ENCODE assay signal across 8 cellular contexts in the genomic region with DNA sequence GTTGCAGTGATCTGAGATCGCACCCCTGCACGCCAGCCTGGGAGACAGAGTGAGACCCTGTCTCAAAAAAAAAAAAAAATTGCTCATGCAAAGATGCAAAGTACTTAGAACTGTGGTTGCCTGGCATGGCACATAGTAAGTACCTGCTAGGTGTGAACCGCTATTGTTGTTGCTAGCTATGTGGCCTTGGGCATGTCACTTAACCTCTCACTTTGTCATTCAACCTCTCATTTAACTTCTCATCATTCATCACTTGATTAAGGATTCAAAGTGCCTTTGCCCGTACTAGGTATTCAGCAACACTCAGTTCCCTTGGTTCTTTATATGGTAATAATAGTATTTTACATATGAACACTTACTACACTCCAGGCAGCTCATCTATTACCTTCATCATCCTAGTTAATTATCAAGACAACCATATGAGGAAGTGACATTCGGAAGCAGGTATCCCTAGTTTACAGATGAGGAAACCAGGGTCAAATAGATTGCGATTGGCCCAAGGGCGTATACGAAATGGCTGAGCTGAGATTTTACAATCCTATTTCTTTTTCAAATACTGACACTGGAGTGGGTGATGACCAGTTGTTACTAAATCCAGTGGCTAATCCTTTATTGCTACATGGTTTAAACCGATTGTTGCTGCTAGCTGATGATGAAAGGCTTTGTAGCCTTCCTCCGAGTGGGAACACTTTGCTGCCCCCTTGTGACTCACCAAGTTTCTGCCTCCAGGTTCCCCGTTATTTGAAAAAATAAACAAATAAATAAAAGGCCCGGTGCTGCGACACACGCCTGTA. TPM values are rescaled to one million over a fixed set of nuclear protein-coding genes. Genes with fewer than 3 reads are reported as not detected.
DNase-seq lines count a peak whose midpoint lies in the region; ATAC-seq, FAIRE-seq and TF ChIP-seq lines count a peak whose summit lies in the region.

No MANE protein-coding gene starts in this region.

- TF ChIP-seq POLR2A in GM12891 (IDR thresholded peaks at IDR 0.05; ENCODE audit: low read depth, low read length) (no peak), K562 (conservative IDR thresholded peaks at IDR 0.05) (no peak)

- no peak overlapping the region for H3K9ac ChIP-seq in K562 (ENCODE audit: insufficient read depth in 1 of 2, low read depth in 2 of 2, low read length in 2 of 2)

- H3K36me3 ChIP-seq in K562 (ENCODE audit: control insufficient read depth, insufficient read depth, low read length): no peaks in the 10 kb centered on the region

- no peaks in the 10 kb centered on the region for H3K79me2 ChIP-seq in K562 (ENCODE audit: control insufficient read depth, insufficient read depth, low read length)

- 17% methylated on average over 12 of the region's 14 CpGs for WGBS in K562 (ENCODE audit: insufficient coverage, low coverage, missing lambda C conversion rate)

- in situ Hi-C loops in K562 (cut with MboI): loop anchor here (5.0 kb wide), 2 partner anchors 117 to 212 kb away; no protein-coding TSS in a partner anchor

- no peak for TF ChIP-seq EP300 in K562 (IDR thresholded peaks at IDR 0.05; ENCODE audit: low read length)

- BruUV-seq in K562 (replicated peaks; lab: Mats Ljungman, UMichigan): no TSS peak

- H3K4me2 ChIP-seq in K562 (ENCODE audit: insufficient read depth, low read length): no peak overlapping the region

- H3K9me1 ChIP-seq in K562 (ENCODE audit: control insufficient read depth, insufficient read depth, low read length): no peaks in the 10 kb centered on the region

- POLR2A ChIA-PET in K562 (lab: Yijun Ruan, JAX): interaction anchor here (0.6 to 1.0 kb wide), 3 partner anchors 57 to 264 kb away, joined by 3 to 5 read pairs (median 4); no protein-coding TSS in a partner anchor

- peak; percentile 79 for ATAC-seq in K562
- ATAC-seq in HG02763 (IDR thresholded peaks at IDR 0.05; ENCODE audit: unreplicated experiment): no peak

- peaks cover 0 to 5% of the 10 kb centered on the region in 2 experiments; a peak in 2 of 5 replicates for H3K4me1 ChIP-seq in K562 (replicated peaks in 1 of 2; ENCODE audit: control insufficient read depth in 2 of 2, insufficient read depth in 2 of 2, low read length in 2 of 2)

- H2AFZ ChIP-seq in K562 (ENCODE audit: low read depth, low read length): 0 out of 2 replicates have a peak overlapping the region, but pooled peaks have one; percentile 11

- TF ChIP-seq RAD21 in K562 (CRISPR knock-in tag; conservative IDR thresholded peaks at IDR 0.05 in 1 of 2, IDR thresholded peaks at IDR 0.05 in 1 of 2): peak; percentile 70 to 79

- H4K20me1 ChIP-seq in K562 (replicated peaks; ENCODE audit: control insufficient read depth, insufficient read depth, low read length): no peaks in the 10 kb centered on the region

- no peaks in the 10 kb centered on the region for H3K9me3 ChIP-seq in K562 (replicated peaks; ENCODE audit: control insufficient read depth, insufficient read depth, low read depth, low read length)

- FAIRE-seq in A204.1 (lab: Jason Lieb, UNC): peak; percentile 78
- FAIRE-seq in GM12891 (lab: Jason Lieb, UNC): peak; percentile 90
- peak; percentile 84 for FAIRE-seq in K562 (lab: Jason Lieb, UNC)

- CTCF ChIA-PET in K562 (lab: Yijun Ruan, JAX; ENCODE audit: low intra/inter-chr PET ratio): interaction anchor here (0.7 to 1.7 kb wide), 5 partner anchors 97 to 213 kb away, joined by 3 to 11 read pairs (median 5); a partner anchor contains a TSS

- no peak for DNase-seq in GM12891 (ENCODE audit: insufficient read length, low spot score)
- DNase-seq in NAMALWA (ENCODE audit: low spot score): peak; percentile 78
- peak; percentile 1 for DNase-seq in T1000 (lab: John Stamatoyannopoulos, UW)
- peak; percentile 31 to 69 (median 43) for DNase-seq in K562 (ENCODE audit: extremely low read depth in 1 of 4, low spot score in 3 of 4)
- peak; percentile 15 for DNase-seq in kidney glomerular epithelial cell (lab: John Stamatoyannopoulos, UW)
- DNase-seq in stimulated activated CD4-positive, alpha-beta T cell treated with anti-CD3 and anti-CD28 coated beads, Interleukin-4, amount 100 ng/mL, for 4 hours: peak; percentile 45 to 54

- H3K4me3 ChIP-seq in K562: no peak overlapping the region

- no peak overlapping the region for H3K27ac ChIP-seq in K562 (ENCODE audit: extremely low read depth, low read depth, low read length)

- peaks cover 6 to 19% of the 10 kb centered on the region in 2 experiments; a peak in 3 of 5 replicates for H3K27me3 ChIP-seq in K562 (ENCODE audit: control insufficient read depth in 2 of 2, insufficient read depth in 2 of 2, low read length in 2 of 2)

- intact Hi-C loops in K562 (cut with micrococcal nuclease): loop anchor here (1.0 to 5.0 kb wide), 3 partner anchors 32 to 213 kb away; no protein-coding TSS in a partner anchor

- peak; percentile 58 to 78 (median 72) for TF ChIP-seq CTCF in K562 (IDR thresholded peaks at IDR 0.05 in 2 of 3, conservative IDR thresholded peaks at IDR 0.05 in 1 of 3; ENCODE audit: insufficient read depth in 2 of 3, low read depth in 1 of 3, low read length in 3 of 3)

TF ChIP-seq in GM12891, 5 proteins besides CTCF, POLR2A, EP300 and RAD21:
- no peak for TF ChIP-seq TAF1 (IDR thresholded peaks at IDR 0.05; ENCODE audit: low read depth, low read length)
- no peak for TF ChIP-seq PAX5 (IDR thresholded peaks at IDR 0.05; ENCODE audit: insufficient read depth, low read length, severe bottlenecking)
- no peak for TF ChIP-seq SPI1 (IDR thresholded peaks at IDR 0.05; ENCODE audit: low read depth, low read length)
- no peak for TF ChIP-seq POLR2AphosphoS5 (IDR thresholded peaks at IDR 0.05; ENCODE audit: low read depth, low read length)
- no peak for TF ChIP-seq POU2F2 (IDR thresholded peaks at IDR 0.05; ENCODE audit: low read depth, low read length)

RNA-seq across cellular contexts. Expression of a gene that starts 28.8 kb away (rescaled TPM):
- 1.5 TPM for polyA plus RNA-seq in GM12891 (2012; ENCODE audit: low read depth, missing spikeins)
- total RNA-seq in K562 (2011; cell fraction: chromatin; rRNA removed; ENCODE audit: low replicate concordance): not detected in 2 replicates
- not detected in 2 replicates for total RNA-seq in K562 (2011; cell fraction: nucleolus; rRNA removed)
- total RNA-seq in K562 (2011; cell fraction: nucleoplasm; rRNA removed): not detected in 2 replicates
- 0.20 TPM in 1 of 2 replicates, not detected in the other for total RNA-seq in K562 (2014; rRNA removed)
- not detected in 2 replicates for total RNA-seq in K562 (2014; rRNA removed; fragmentation: Illumina TruSeq; extraction: Trizol)
- total RNA-seq in K562 (2015; rRNA removed; fragmentation: Illumina TruSeq; extraction: Trizol): 0.15 TPM in 1 of 2 replicates, not detected in the other
- not detected in 2 replicates for total RNA-seq in K562 (2021)
- 0.11 and 0.13 TPM in 2 replicates for polyA plus RNA-seq in K562 (2011; rRNA removed)
- polyA plus RNA-seq in K562 (2011; cell fraction: cytosol; rRNA removed): 0.12 and 0.16 TPM in 2 replicates
- 0.08 TPM in 1 of 2 replicates, not detected in the other for polyA plus RNA-seq in K562 (2011; cell fraction: nucleus; rRNA removed)
- polyA plus RNA-seq in K562 (2012): 0.10 and 0.18 TPM in 2 replicates
- not detected in 2 replicates for polyA plus RNA-seq in K562 (2014; fragmentation: Illumina TruSeq; extraction: Trizol)
- not detected for polyA plus RNA-seq in K562 (2014; fragmentation: Nextera tagmentation; extraction: Ambion mirVana)
- polyA plus RNA-seq in K562 (2014; rRNA removed): 0.15 and 0.29 TPM in 2 replicates
- polyA minus RNA-seq in K562 (2011; rRNA and poly(A)+ RNA removed): not detected in 2 replicates
- not detected in 2 replicates for polyA minus RNA-seq in K562 (2011; cell fraction: cytosol; rRNA and poly(A)+ RNA removed)
- not detected in 2 replicates for polyA minus RNA-seq in K562 (2011; cell fraction: nucleus; rRNA and poly(A)+ RNA removed)

RNA-seq across cellular contexts. Expression of a gene that starts 36.6 kb away (rescaled TPM):
- 245 TPM for polyA plus RNA-seq in GM12891 (2012; ENCODE audit: low read depth, missing spikeins)
- total RNA-seq in K562 (2011; cell fraction: chromatin; rRNA removed; ENCODE audit: low replicate concordance): 62.2 and 67.3 TPM in 2 replicates
- 20.0 and 24.9 TPM in 2 replicates for total RNA-seq in K562 (2011; cell fraction: nucleolus; rRNA removed)
- total RNA-seq in K562 (2011; cell fraction: nucleoplasm; rRNA removed): 38.7 and 66.8 TPM in 2 replicates
- total RNA-seq in K562 (2014; rRNA removed) (33.7 and 39.9 TPM in 2 replicates), K562 (2014; rRNA removed; fragmentation: Illumina TruSeq; extraction: Trizol) (36.2 and 37.8 TPM in 2 replicates), K562 (2015; rRNA removed; fragmentation: Illumina TruSeq; extraction: Trizol) (37.8 and 41.1 TPM in 2 replicates), K562 (2021) (37.7 and 37.8 TPM in 2 replicates)
- polyA plus RNA-seq in K562 (2011; rRNA removed) (54.6 and 85.4 TPM in 2 replicates), K562 (2014; fragmentation: Illumina TruSeq; extraction: Trizol) (51.8 and 67.0 TPM in 2 replicates), K562 (2014; fragmentation: Nextera tagmentation; extraction: Ambion mirVana) (10 to 100 TPM in 1 of 2 experiments, 1 to 10 TPM in 1; 8.4 to 12.2 TPM), K562 (2014; rRNA removed) (29.0 and 35.3 TPM in 2 replicates)
- 57.5 and 94.0 TPM in 2 replicates for polyA plus RNA-seq in K562 (2011; cell fraction: cytosol; rRNA removed)
- 46.0 and 56.9 TPM in 2 replicates for polyA plus RNA-seq in K562 (2011; cell fraction: nucleus; rRNA removed)
- 31.8 and 66.7 TPM in 2 replicates for polyA plus RNA-seq in K562 (2012)
- 114 and 136 TPM in 2 replicates for polyA minus RNA-seq in K562 (2011; rRNA and poly(A)+ RNA removed)
- polyA minus RNA-seq in K562 (2011; cell fraction: cytosol; rRNA and poly(A)+ RNA removed): 53.4 and 56.8 TPM in 2 replicates
- polyA minus RNA-seq in K562 (2011; cell fraction: nucleus; rRNA and poly(A)+ RNA removed): 12.5 and 39.9 TPM in 2 replicates
